ENCODE assay signal across 1 cellular context in genomic region chr13:24181991-24182702, GRCh38.
A peak's percentile ranks its signal among the peaks of the same experiment; 100 is the strongest.
TF ChIP-seq lines count a peak whose summit lies in the region.

No MANE protein-coding gene starts in this region.

TF ChIP-seq in HepG2, 621 proteins besides CTCF, POLR2A, EP300 and RAD21 (continued from another document):
- TF ChIP-seq ZNF800 (CRISPR knock-in tag; IDR thresholded peaks at IDR 0.05) (no peak), GMEB1 (CRISPR knock-in tag; IDR thresholded peaks at IDR 0.05; ENCODE audit: borderline replicate concordance) (no peak), NCOA2 (CRISPR knock-in tag; IDR thresholded peaks at IDR 0.05) (peak; percentile 15; the same call in 1 of the 2 replicates), MIER3 (CRISPR knock-in tag; IDR thresholded peaks at IDR 0.05; ENCODE audit: borderline replicate concordance) (no peak; the same call in 1 of the 2 replicates), SCMH1 (CRISPR knock-in tag; IDR thresholded peaks at IDR 0.05; ENCODE audit: borderline replicate concordance) (no peak), ERF (CRISPR knock-in tag; IDR thresholded peaks at IDR 0.05) (0 out of 2 replicates have a peak, but pooled peaks have one; percentile 19), MNT (IDR thresholded peaks at IDR 0.05) (no peak), BRF2 (CRISPR knock-in tag; IDR thresholded peaks at IDR 0.05) (no peak), PRDM4 (CRISPR knock-in tag; IDR thresholded peaks at IDR 0.05; ENCODE audit: borderline replicate concordance) (no peak), RARG (CRISPR knock-in tag; IDR thresholded peaks at IDR 0.05; ENCODE audit: low read depth) (no peak), ZFP1 (CRISPR knock-in tag; IDR thresholded peaks at IDR 0.05) (no peak), CREBL2 (CRISPR knock-in tag; IDR thresholded peaks at IDR 0.05; ENCODE audit: borderline replicate concordance) (no peak), ZNF710 (CRISPR knock-in tag; IDR thresholded peaks at IDR 0.05; ENCODE audit: borderline replicate concordance) (peak; percentile 84; the same call in 1 of the 2 replicates), ZNF136 (CRISPR knock-in tag; IDR thresholded peaks at IDR 0.05; ENCODE audit: low read depth) (no peak), SMARCC2 (IDR thresholded peaks at IDR 0.05) (no peak), MYC (CRISPR knock-in tag; IDR thresholded peaks at IDR 0.05; ENCODE audit: borderline replicate concordance) (no peak), ZNF83 (CRISPR knock-in tag; IDR thresholded peaks at IDR 0.05; ENCODE audit: borderline replicate concordance) (no peak), GATA4 (IDR thresholded peaks at IDR 0.05; ENCODE audit: borderline replicate concordance, low read depth) (no peak)
TF ChIP-seq in HepG2: peak in this region for 53.
